ENCODE assay signal across 19 cellular contexts in genomic region chr2:148027822-148028221, GRCh38. TPM values are rescaled to one million over a fixed set of nuclear protein-coding genes. Genes with fewer than 3 reads are reported as not detected.
DNase-seq lines count a peak whose midpoint lies in the region; ATAC-seq, FAIRE-seq and TF ChIP-seq lines count a peak whose summit lies in the region.
"Had no signal": no experiment of that assay in that cellular context is flagged by ENCODE, and none has a peak within 500 bp of the region (broad histone marks: within the 10 kb centered on the region; RNA-seq: fewer than 3 reads in every experiment).

No MANE protein-coding gene starts in this region.

- peaks cover 7% of the 10 kb centered on the region; the same call in 1 of the 2 replicates for H3K9me1 ChIP-seq in IMR-90 (ENCODE audit: insufficient read depth, low read length)

- no peaks in the 10 kb centered on the region for H3K9me2 ChIP-seq in MM.1S (replicated peaks; ENCODE audit: insufficient read depth, low read length)

- no peak overlapping the region for H3K23ac ChIP-seq in IMR-90 (ENCODE audit: low read depth, low read length)

- H4K20me1 ChIP-seq in IMR-90 (ENCODE audit: insufficient read depth, low read length): peaks cover 5% of the 10 kb centered on the region; the same call in 1 of the 2 replicates
- no peaks in the 10 kb centered on the region for H4K20me1 ChIP-seq in MM.1S (ENCODE audit: insufficient read depth, low read length)

- intact Hi-C loops in IMR-90 (cut with micrococcal nuclease): loop anchor here (1.0 kb wide), 2 partner anchors 31 to 55 kb away; no protein-coding TSS in a partner anchor
- intact Hi-C loops in kidney (cut with DNase I): no loop called here
- intact Hi-C loops in sigmoid colon (cut with DNase I): loop anchor here (10.0 kb wide), 1 partner anchor 617 kb away; the partner anchor contains the start of gene EPC2

- POLR2A ChIA-PET in IMR-90 (lab: Charles Lee; ENCODE audit: unreplicated experiment): no interaction called here

- WGBS in IMR-90 (ENCODE audit: extremely low coverage in 2 of 2, insufficient read length in 1 of 2), 2 experiments: no CpG with 5 or more reads among the region's 1 CpG
- WGBS in sigmoid colon, 2 donors: 82 to 88% methylated on average over 1 of the region's 1 CpG

- no peak for TF ChIP-seq EP300 in sigmoid colon (IDR thresholded peaks at IDR 0.05)

- no peak overlapping the region for H2BK15ac ChIP-seq in IMR-90 (ENCODE audit: low read depth, low read length)

- no peak overlapping the region for H2AK5ac ChIP-seq in IMR-90 (ENCODE audit: low read depth, low read length)

- no peak overlapping the region for H2AK9ac ChIP-seq in IMR-90 (replicated peaks; ENCODE audit: low read depth, low read length, poor library complexity)

- H3K4me2 ChIP-seq in IMR-90 (ENCODE audit: low read depth, low read length) (no peak overlapping the region), MM.1S (ENCODE audit: low read depth, low read length) (no peak overlapping the region)

- DNase-seq in EH (ENCODE audit: low read depth) (peak; percentile 9), IMR-90 (peak; percentile 37), choroid plexus epithelial cell (ENCODE audit: low read depth) (peak; percentile 20), kidney (no peak), MM.1S (no peak), sigmoid colon (no peak)
- DNase-seq: Caco-2; CD4-positive, CD25-positive, alpha-beta regulatory T cell; DMS153; EL; KBM-7; NCI-H1092; NCI-H146; NCI-H2081; NCI-H510A treated with DMSO at 0.1 percent for 48 hours; NCI-H82; PC-3 had no signal

- no peak overlapping the region for H3K56ac ChIP-seq in IMR-90 (ENCODE audit: extremely low read depth, insufficient read depth, low read length)

- peaks cover 2% of the 10 kb centered on the region; the same call in 1 of the 2 replicates for H3K4me1 ChIP-seq in IMR-90 (ENCODE audit: control insufficient read depth, insufficient read depth, low read length)
- H3K4me1 ChIP-seq in kidney (ENCODE audit: control insufficient read depth in 1 of 2, insufficient read depth in 1 of 2, low read depth in 1 of 2, low read length in 2 of 2): peaks cover 0 to 1% of the 10 kb centered on the region in 2 donors
- peaks cover 18% of the 10 kb centered on the region for H3K4me1 ChIP-seq in MM.1S (ENCODE audit: low read length)
- peaks cover 0 to 94% (median 53%) of the 10 kb centered on the region in 4 donors for H3K4me1 ChIP-seq in sigmoid colon
- H3K4me1 ChIP-seq: Caco-2 had no signal

- H3K79me1 ChIP-seq in IMR-90 (ENCODE audit: low read depth in 1 of 2, low read length in 2 of 2): peaks cover 6 to 30% of the 10 kb centered on the region in 2 experiments; a peak in 2 of 4 replicates

- H3K9me3 ChIP-seq in IMR-90 (ENCODE audit: control insufficient read depth, insufficient read depth, low read length): no peaks in the 10 kb centered on the region
- no peaks in the 10 kb centered on the region for H3K9me3 ChIP-seq in kidney (ENCODE audit: control insufficient read depth in 1 of 2, low read length in 2 of 2)
- no peaks in the 10 kb centered on the region for H3K9me3 ChIP-seq in MM.1S (replicated peaks; ENCODE audit: insufficient read depth, low read length)
- no peaks in the 10 kb centered on the region for H3K9me3 ChIP-seq in sigmoid colon
- H3K9me3 ChIP-seq: Caco-2, SJSA1 had no signal

- CTCF ChIA-PET in IMR-90 (lab: Yijun Ruan, JAX): no interaction called here

- H3K14ac ChIP-seq in IMR-90 (replicated peaks; ENCODE audit: low read depth, low read length): no peak overlapping the region

- no peak overlapping the region for H4K5ac ChIP-seq in IMR-90 (ENCODE audit: low read depth, low read length)

- H3K36me3 ChIP-seq in IMR-90 (ENCODE audit: control insufficient read depth, insufficient read depth, low read length) (peaks cover 4% of the 10 kb centered on the region; the same call in 1 of the 2 replicates), kidney (ENCODE audit: control insufficient read depth in 1 of 2, insufficient read depth in 2 of 2, low read length in 2 of 2) (no peaks in the 10 kb centered on the region), MM.1S (replicated peaks; ENCODE audit: insufficient read depth, low read length) (no peaks in the 10 kb centered on the region), sigmoid colon (peaks cover 0 to 5% (median 0%) of the 10 kb centered on the region in 4 donors)
- H3K36me3 ChIP-seq: SJSA1 had no signal

- H2BK5ac ChIP-seq in IMR-90 (ENCODE audit: low read depth, low read length, poor library complexity, severe bottlenecking): peak overlapping the region; percentile 39

- H3K27ac ChIP-seq in IMR-90 (ENCODE audit: insufficient read depth, low read length) (no peak overlapping the region; the same call in 1 of the 2 replicates), kidney (ENCODE audit: low read depth in 2 of 2, low read length in 2 of 2) (no peak overlapping the region), MM.1S (ENCODE audit: low read length) (no peak overlapping the region), sigmoid colon (peak overlapping the region in 2 of 4 donors; percentile 62 to 72)
- H3K27ac ChIP-seq: SJSA1 had no signal

- in situ Hi-C loops in IMR-90 (cut with MboI; ENCODE audit: low sequenced_read_pairs): no loop called here

- H3K18ac ChIP-seq in IMR-90 (ENCODE audit: low read depth, low read length): no peak overlapping the region

- peaks cover 6% of the 10 kb centered on the region; the same call in 1 of the 2 replicates for H3F3A ChIP-seq in MM.1S (ENCODE audit: insufficient read depth, low read length)

- no peaks in the 10 kb centered on the region for H3K27me3 ChIP-seq in IMR-90 (ENCODE audit: control insufficient read depth, insufficient read depth, low read length)
- no peaks in the 10 kb centered on the region for H3K27me3 ChIP-seq in MM.1S (replicated peaks; ENCODE audit: insufficient read depth, low read length)
- H3K27me3 ChIP-seq in sigmoid colon: no peaks in the 10 kb centered on the region
- H3K27me3 ChIP-seq: SJSA1 had no signal

- no peak overlapping the region for H2BK20ac ChIP-seq in IMR-90 (ENCODE audit: low read depth, low read length)

- peak; percentile 61 for ATAC-seq in IMR-90 (ENCODE audit: low read depth)
- no peak for ATAC-seq in GM21360 (IDR thresholded peaks at IDR 0.05; ENCODE audit: unreplicated experiment)
- ATAC-seq: PC-3 had no signal

- no peak overlapping the region for H3K9ac ChIP-seq in IMR-90 (ENCODE audit: low read depth, low read length)
- H3K9ac ChIP-seq in kidney (ENCODE audit: low read length in 2 of 2): no peak overlapping the region
- H3K9ac ChIP-seq in MM.1S (ENCODE audit: low read length): no peak overlapping the region

- H3K4me3 ChIP-seq in IMR-90 (ENCODE audit: insufficient read depth, low read depth, low read length) (no peak overlapping the region), choroid plexus epithelial cell (ENCODE audit: low read depth, low read length) (no peak overlapping the region), kidney (ENCODE audit: low read length in 2 of 2) (no peak overlapping the region), MM.1S (ENCODE audit: low read length) (no peak overlapping the region), sigmoid colon (no peak overlapping the region)
- H3K4me3 ChIP-seq: SJSA1 had no signal

- TF ChIP-seq RAD21 in IMR-90 (IDR thresholded peaks at IDR 0.05; ENCODE audit: low read length): no peak

- no peak overlapping the region for H4K91ac ChIP-seq in IMR-90 (ENCODE audit: insufficient read depth, low read depth, low read length)

- no peak for TF ChIP-seq POLR2A in IMR-90 (IDR thresholded peaks at IDR 0.05; ENCODE audit: low read depth, low read length)
- TF ChIP-seq POLR2A in sigmoid colon (IDR thresholded peaks at IDR 0.05): no peak

- H2AFZ ChIP-seq in IMR-90 (replicated peaks; ENCODE audit: low read length, poor library complexity): no peak overlapping the region
- H2AFZ ChIP-seq in MM.1S (ENCODE audit: low read length): no peak overlapping the region

- FAIRE-seq in kidney (lab: Jason Lieb, UNC): peak; percentile 63

- H2BK120ac ChIP-seq in IMR-90 (ENCODE audit: low read depth, low read length): no peak overlapping the region

- peaks cover 52% of the 10 kb centered on the region for H3K79me2 ChIP-seq in MM.1S (ENCODE audit: low read length)

- dilution Hi-C loops in IMR-90 (cut with HindIII; ENCODE audit: low sequenced_read_pairs, unreplicated experiment): no loop called here

- BruUV-seq in IMR-90 (replicated peaks; lab: Mats Ljungman, UMichigan): no TSS peak

- no peak overlapping the region for H4K8ac ChIP-seq in IMR-90 (ENCODE audit: low read depth in 2 of 2, low read length in 2 of 2)

- no peak overlapping the region for H3K4ac ChIP-seq in IMR-90 (ENCODE audit: low read depth, low read length)

- TF ChIP-seq CTCF in IMR-90 (conservative IDR thresholded peaks at IDR 0.05; ENCODE audit: low read depth, low read length) (no peak), choroid plexus epithelial cell (conservative IDR thresholded peaks at IDR 0.05; ENCODE audit: low read depth, low read length) (no peak), kidney (IDR thresholded peaks at IDR 0.05; ENCODE audit: borderline replicate concordance, extremely low read depth, insufficient read depth) (no peak), MM.1S (IDR thresholded peaks at IDR 0.05; ENCODE audit: low read length) (no peak), sigmoid colon (IDR thresholded peaks at IDR 0.05) (no peak)

TF ChIP-seq in IMR-90, 13 proteins besides CTCF, POLR2A, EP300 and RAD21 (continues in another document):
- no peak for TF ChIP-seq MAZ (IDR thresholded peaks at IDR 0.05; ENCODE audit: borderline replicate concordance, low read depth, low read length)
- TF ChIP-seq MAFK (IDR thresholded peaks at IDR 0.05; ENCODE audit: low read depth, low read length): no peak
- TF ChIP-seq CEBPB (IDR thresholded peaks at IDR 0.05; ENCODE audit: low read depth, low read length): no peak
- no peak for TF ChIP-seq NFE2L2 (IDR thresholded peaks at IDR 0.05; ENCODE audit: low read depth, low read length)
- no peak for TF ChIP-seq FOS (IDR thresholded peaks at IDR 0.05; ENCODE audit: low read depth, low read length)

RNA-seq across cellular contexts. Expression of gene MBD5, which starts 6.9 kb away (rescaled TPM):
- total RNA-seq in IMR-90 (2012; rRNA removed) (14.2 and 17.5 TPM in 2 replicates), kidney (66.8 TPM), sigmoid colon (10 to 100 TPM; 67.0 to 81.1 (median 74.5) TPM)
- polyA plus RNA-seq in IMR-90 (2012; rRNA removed) (9.8 and 10.3 TPM in 2 replicates), kidney (ENCODE audit: insufficient read depth, low read depth, low replicate concordance) (6.9 TPM), sigmoid colon (1 to 10 TPM; 2.3 to 8.4 (median 3.6) TPM)
- polyA plus RNA-seq in IMR-90 (2012; cell fraction: cytosol; rRNA removed): 4.1 and 4.6 TPM in 2 replicates
- 9.1 and 19.6 TPM in 2 replicates for polyA plus RNA-seq in IMR-90 (2012; cell fraction: nucleus; rRNA removed; ENCODE audit: low replicate concordance)

RNA-seq across cellular contexts. Expression of gene ORC4, which starts 7.3 kb away (rescaled TPM):
- total RNA-seq in IMR-90 (2012; rRNA removed) (23.5 and 63.9 TPM in 2 replicates), kidney (49.7 TPM), sigmoid colon (10 to 100 TPM; 61.8 to 89.5 (median 76.6) TPM)
- polyA plus RNA-seq in IMR-90 (2012; rRNA removed) (9.3 and 20.6 TPM in 2 replicates), kidney (ENCODE audit: insufficient read depth, low read depth, low replicate concordance) (34.5 TPM), sigmoid colon (10 to 100 TPM; 14.4 to 19.4 (median 15.2) TPM)
- 9.6 TPM in 2 replicates for polyA plus RNA-seq in IMR-90 (2012; cell fraction: cytosol; rRNA removed)
- 6.6 and 28.3 TPM in 2 replicates for polyA plus RNA-seq in IMR-90 (2012; cell fraction: nucleus; rRNA removed; ENCODE audit: low replicate concordance)

Comparison
In these comparisons a context has a peak if more than half of its experiments do, and no peak if none do; other contexts are left out.
1. DNase-seq: peak in EH (single experiment), IMR-90 (single experiment) and choroid plexus epithelial cell (single experiment); none in kidney (single experiment), MM.1S (single experiment) and sigmoid colon (single experiment).